Comparison of ENCODE assay signal across 8 cellular contexts in genomic region chr6:43334466-43335095, GRCh38. TPM values are rescaled to one million over a fixed set of nuclear protein-coding genes. Genes with fewer than 3 reads are reported as not detected.
DNase-seq lines count a peak whose midpoint lies in the region; ATAC-seq, FAIRE-seq and TF ChIP-seq lines count a peak whose summit lies in the region.

No MANE protein-coding gene starts in this region.

- no peak overlapping the region for H3K4me2 ChIP-seq in KMS-11

- H3K9me3 ChIP-seq in heart left ventricle, result no peaks in the 10 kb centered on the region
- no peaks in the 10 kb centered on the region for H3K9me3 ChIP-seq in small intestine (ENCODE audit: control insufficient read depth, low read depth)
- no peaks in the 10 kb centered on the region for H3K9me3 ChIP-seq in effector memory CD4-positive, alpha-beta T cell (ENCODE audit: control insufficient read depth, low read length)

- intact Hi-C loops in heart left ventricle (cut with DNase I), result loop anchor here in 7 of 10 donors (2.0 to 5.0 kb wide), 4 partner anchors 67 to 72 kb away; no protein-coding TSS in a partner anchor

- DNase-seq in DMS53 treated with DMSO at 0.1 percent for 48 hours (lab: John Stamatoyannopoulos, UW; ENCODE audit: unreplicated experiment) (peak; percentile 32), SW480 (ENCODE audit: low spot score) (peak; percentile 45), heart left ventricle (no peak), small intestine (peak; percentile 82)
- no peak for DNase-seq in activated naive CD8-positive, alpha-beta T cell treated with anti-CD3 and anti-CD28 coated beads, Interleukin-2, amount 50 U/mL, for 24 hours
- no peak for DNase-seq in effector memory CD4-positive, alpha-beta T cell

- no peak overlapping the region for H3K27ac Mint-ChIP-seq in activated naive CD8-positive, alpha-beta T cell treated with anti-CD3 and anti-CD28 coated beads, Interleukin-2, amount 50 U/mL, for 24 hours

- no peak overlapping the region for H2AFZ ChIP-seq in KMS-11 (ENCODE audit: low read depth)

- no peaks in the 10 kb centered on the region for H3K79me2 ChIP-seq in KMS-11 (ENCODE audit: insufficient read depth, low read depth)

- no peak for FAIRE-seq in small intestine (lab: Jason Lieb, UNC)

- TF ChIP-seq POLR2A in heart left ventricle (IDR thresholded peaks at IDR 0.05), result no peak

- no peak overlapping the region for H3K4me3 ChIP-seq in KMS-11 (IDR thresholded peaks at IDR 0.05; ENCODE audit: insufficient read depth, low read depth, low read length)
- no peak overlapping the region for H3K4me3 ChIP-seq in heart left ventricle
- no peak overlapping the region for H3K4me3 ChIP-seq in small intestine (ENCODE audit: low read depth in 1 of 2, low read length in 2 of 2)
- H3K4me3 ChIP-seq in effector memory CD4-positive, alpha-beta T cell (ENCODE audit: insufficient read depth, low read depth, low read length, poor library complexity, severe bottlenecking), result no peak overlapping the region

- no peaks in the 10 kb centered on the region for H3K9me3 Mint-ChIP-seq in activated naive CD8-positive, alpha-beta T cell treated with anti-CD3 and anti-CD28 coated beads, Interleukin-2, amount 50 U/mL, for 24 hours

- H3K36me3 Mint-ChIP-seq in activated naive CD8-positive, alpha-beta T cell treated with anti-CD3 and anti-CD28 coated beads, Interleukin-2, amount 50 U/mL, for 24 hours (ENCODE audit: low read depth), result peaks cover 3% of the 10 kb centered on the region

- H3K9ac ChIP-seq in KMS-11, result no peak overlapping the region

- TF ChIP-seq CTCF in KMS-11 (conservative IDR thresholded peaks at IDR 0.05; ENCODE audit: low read depth, low read length) (peak; percentile 49), heart left ventricle (IDR thresholded peaks at IDR 0.05) (peak; percentile 33 to 64 (median 48))

- no peaks in the 10 kb centered on the region for H3K36me3 ChIP-seq in KMS-11 (ENCODE audit: insufficient read depth)
- peaks cover 0 to 42% (median 26%) of the 10 kb centered on the region in 9 donors for H3K36me3 ChIP-seq in heart left ventricle
- peaks cover under 1 to 4% of the 10 kb centered on the region in 2 donors for H3K36me3 ChIP-seq in small intestine (ENCODE audit: control insufficient read depth in 2 of 2, insufficient read depth in 2 of 2, low read length in 2 of 2)
- peaks cover 17% of the 10 kb centered on the region for H3K36me3 ChIP-seq in effector memory CD4-positive, alpha-beta T cell (ENCODE audit: control insufficient read depth, insufficient read depth, low read length)

- no peaks in the 10 kb centered on the region for H3K4me1 ChIP-seq in KMS-11 (ENCODE audit: low read depth, poor library complexity, severe bottlenecking)
- H3K4me1 ChIP-seq in heart left ventricle, result peaks cover 0 to 25% (median 6%) of the 10 kb centered on the region in 12 donors
- peaks cover 2 to 5% of the 10 kb centered on the region in 2 donors for H3K4me1 ChIP-seq in small intestine (ENCODE audit: control insufficient read depth in 2 of 2, insufficient read depth in 1 of 2, low read depth in 1 of 2, low read length in 1 of 2)
- H3K4me1 ChIP-seq in effector memory CD4-positive, alpha-beta T cell (ENCODE audit: control insufficient read depth, insufficient read depth, low read length, poor library complexity, severe bottlenecking), result peaks cover 13% of the 10 kb centered on the region

- no peaks in the 10 kb centered on the region for H4K20me1 ChIP-seq in KMS-11 (ENCODE audit: insufficient read depth)

- H3K4me1 Mint-ChIP-seq in activated naive CD8-positive, alpha-beta T cell treated with anti-CD3 and anti-CD28 coated beads, Interleukin-2, amount 50 U/mL, for 24 hours, result peaks cover 22% of the 10 kb centered on the region

- H3K27me3 ChIP-seq in KMS-11 (ENCODE audit: insufficient read depth, low read depth) (no peaks in the 10 kb centered on the region), heart left ventricle (no peaks in the 10 kb centered on the region), small intestine (ENCODE audit: control insufficient read depth in 2 of 2, insufficient read depth in 2 of 2, low read length in 2 of 2) (no peaks in the 10 kb centered on the region)
- no peaks in the 10 kb centered on the region for H3K27me3 ChIP-seq in effector memory CD4-positive, alpha-beta T cell (replicated peaks; ENCODE audit: control insufficient read depth, insufficient read depth, low read length, poor library complexity, severe bottlenecking)

- 27 to 36% (median 32%) methylated on average over 2 of the region's 2 CpGs for WGBS in heart left ventricle, 4 donors
- 14 to 35% (median 29%) methylated on average over 2 of the region's 2 CpGs for WGBS in small intestine, 3 donors

- peak in 2 of 4 donors; percentile 53 for ATAC-seq in heart left ventricle
- no peak for ATAC-seq in activated naive CD8-positive, alpha-beta T cell treated with anti-CD3 and anti-CD28 coated beads, Interleukin-2, amount 50 U/mL, for 24 hours
- no peak for ATAC-seq in GM19328 (IDR thresholded peaks at IDR 0.05; ENCODE audit: unreplicated experiment)

- H3K27me3 Mint-ChIP-seq in activated naive CD8-positive, alpha-beta T cell treated with anti-CD3 and anti-CD28 coated beads, Interleukin-2, amount 50 U/mL, for 24 hours, result no peaks in the 10 kb centered on the region

- H3K27ac ChIP-seq in KMS-11 (no peak overlapping the region), heart left ventricle (no peak overlapping the region), small intestine (ENCODE audit: low read depth in 1 of 2, low read length in 1 of 2) (peak overlapping the region; percentile 14 to 64)
- H3K27ac ChIP-seq in effector memory CD4-positive, alpha-beta T cell (ENCODE audit: insufficient read depth, low read length, poor library complexity, severe bottlenecking), result no peak overlapping the region

- H3K4me3 Mint-ChIP-seq in activated naive CD8-positive, alpha-beta T cell treated with anti-CD3 and anti-CD28 coated beads, Interleukin-2, amount 50 U/mL, for 24 hours, result no peak overlapping the region

RNA-seq across cellular contexts. Expression of gene CRIP3, which starts 26.0 kb away (rescaled TPM):
- total RNA-seq in heart left ventricle, result 10 to 100 TPM in 6 of 9 donors, 1 to 10 TPM in 3; 3.7 to 63.3 (median 20.9) TPM
- 10 to 100 TPM in 1 of 2 donors, 1 to 10 TPM in 1; 3.6 to 66.7 TPM for polyA plus RNA-seq in heart left ventricle
- polyA plus RNA-seq in small intestine, result 1 to 10 TPM in 2 of 3 donors, under 1 TPM in 1; 0.89 to 2.7 (median 2.3) TPM

RNA-seq across cellular contexts. Expression of gene ZNF318, which starts 34.9 kb away (rescaled TPM):
- 10 to 100 TPM; 10.5 to 15.7 (median 14.3) TPM for total RNA-seq in heart left ventricle
- polyA plus RNA-seq in heart left ventricle (1 to 10 TPM; 7.3 to 9.2 TPM), small intestine (1 to 10 TPM; 3.5 to 6.5 (median 3.6) TPM)

RNA-seq across cellular contexts. Expression of gene SLC22A7, which starts 36.5 kb away (rescaled TPM):
- total RNA-seq in heart left ventricle, result under 1 TPM in 4 of 9 donors, not detected in 5; 0.12 to 0.32 (median 0.14) TPM
- polyA plus RNA-seq in heart left ventricle (under 1 TPM in 1 of 2 donors, not detected in 1; 0.23 TPM), small intestine (under 1 TPM in 1 of 3 donors, not detected in 2; 0.10 TPM)

Comparison
In these comparisons a context has a peak if more than half of its experiments do, and no peak if none do; other contexts are left out.
1. DNase-seq: peak in DMS53 treated with DMSO at 0.1 percent for 48 hours (single experiment), SW480 (single experiment) and small intestine (single experiment); none in heart left ventricle (0 of 5), activated naive CD8-positive, alpha-beta T cell treated with anti-CD3 and anti-CD28 coated beads, Interleukin-2, amount 50 U/mL, for 24 hours (single experiment) and effector memory CD4-positive, alpha-beta T cell (0 of 3).
2. H3K27ac ChIP-seq: peak in small intestine (2 of 2); none in KMS-11 (single experiment), heart left ventricle (0 of 12) and effector memory CD4-positive, alpha-beta T cell (single experiment).